In the genomic region with DNA sequence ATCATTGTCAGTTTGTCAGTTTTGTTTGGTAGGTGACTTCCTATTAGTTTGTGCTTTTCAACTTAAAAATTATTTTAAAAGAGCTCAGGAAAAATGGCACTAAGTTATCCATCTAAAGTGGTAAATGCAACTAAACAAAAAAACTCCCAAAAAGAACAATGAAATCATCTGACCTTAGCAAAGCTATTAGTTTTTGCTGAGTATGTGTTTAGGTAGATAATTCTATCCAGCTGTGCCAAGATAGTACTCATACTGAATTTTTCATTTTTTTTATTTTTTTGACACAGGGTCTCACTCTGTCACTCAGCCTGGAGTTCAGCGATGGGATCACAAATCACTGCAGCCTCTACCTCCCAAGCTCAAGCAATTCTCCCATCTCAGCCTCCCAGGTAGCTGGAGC, we compare ENCODE assay signal across 28 cellular contexts.
"Had no signal": no experiment of that assay in that cellular context is flagged by ENCODE, and none has a peak within 500 bp of the region (broad histone marks: within the 10 kb centered on the region; RNA-seq: fewer than 3 reads in every experiment).

No MANE protein-coding gene starts in this region.

- H3K4me1 ChIP-seq: colonic mucosa, esophagus muscularis mucosa, esophagus squamous epithelium, foreskin keratinocyte, gastrocnemius medialis, gastroesophageal sphincter, heart left ventricle, heart right ventricle had no signal

- H3K4me3 ChIP-seq: colonic mucosa, coronary artery, dorsolateral prefrontal cortex, esophagus muscularis mucosa, esophagus squamous epithelium, gastrocnemius medialis, gastroesophageal sphincter, heart left ventricle, heart right ventricle had no signal

- H3K36me3 ChIP-seq: colonic mucosa, esophagus muscularis mucosa, esophagus squamous epithelium, gastrocnemius medialis, gastroesophageal sphincter, heart left ventricle, heart right ventricle had no signal

- DNase-seq: colonic mucosa; cortex of kidney; dermis blood vessel endothelial cell; dorsolateral prefrontal cortex; effector CD4-positive, alpha-beta T cell; effector CD8-positive, alpha-beta T cell; effector memory CD4-positive, alpha-beta T cell; effector memory CD8-positive, alpha-beta T cell; endodermal cell; erythroblast; esophagus squamous epithelium; foreskin fibroblast; foreskin keratinocyte; foreskin melanocyte; gastrocnemius medialis; glutamatergic neuron; head of caudate nucleus; heart left ventricle; heart right ventricle had no signal

- H3K27me3 ChIP-seq: colonic mucosa, esophagus muscularis mucosa, esophagus squamous epithelium, foreskin keratinocyte, gastrocnemius medialis, gastroesophageal sphincter, heart left ventricle, heart right ventricle had no signal

- FAIRE-seq: colon, endometrium, endothelial cell of umbilical vein, frontal cortex had no signal

- ATAC-seq: effector memory CD8-positive, alpha-beta T cell; esophagus mucosa; foreskin keratinocyte; gastrocnemius medialis; gastroesophageal sphincter; heart left ventricle; heart right ventricle had no signal

- H3K27ac ChIP-seq: colonic mucosa, coronary artery, dorsolateral prefrontal cortex, epithelial cell of prostate, esophagus muscularis mucosa, esophagus squamous epithelium, foreskin keratinocyte, gastrocnemius medialis, gastroesophageal sphincter, heart left ventricle, heart right ventricle had no signal

- H3K9me3 ChIP-seq: colonic mucosa, esophagus muscularis mucosa, esophagus squamous epithelium, gastrocnemius medialis, gastroesophageal sphincter, heart left ventricle had no signal
